13 cellular contexts compared by ENCODE assay signal in the genomic region with DNA sequence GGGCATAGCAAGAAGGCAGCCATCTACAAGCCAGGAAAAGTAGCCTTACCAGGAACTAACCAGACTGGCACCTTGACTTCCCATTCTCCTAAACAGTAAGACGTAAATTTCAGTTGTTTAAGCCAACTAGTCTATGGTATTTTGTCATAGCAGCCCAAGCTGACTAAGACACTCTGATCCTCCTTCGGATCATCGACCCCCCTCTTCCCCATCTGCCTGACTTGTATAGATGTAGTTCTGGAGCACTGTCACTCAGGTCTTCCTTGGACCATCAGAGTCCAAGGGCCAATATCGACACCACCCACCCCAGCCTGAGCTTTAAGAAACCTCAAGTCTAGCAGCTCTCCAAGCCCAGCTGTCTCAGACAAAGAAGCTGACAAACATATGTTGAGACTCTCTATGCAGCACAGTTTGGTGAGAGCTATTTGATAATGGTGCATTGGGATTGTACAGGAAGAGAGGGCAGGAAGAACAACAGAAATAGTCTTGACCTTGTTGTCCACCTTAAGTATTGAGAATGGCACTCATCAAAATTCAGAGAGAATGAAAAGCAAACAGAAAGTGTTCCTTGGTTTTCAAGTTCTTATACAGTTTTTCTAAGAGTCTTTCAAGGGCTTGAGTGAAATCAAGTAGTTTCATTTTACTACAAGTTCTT.
DNase-seq lines count a peak whose midpoint lies in the region; ATAC-seq, FAIRE-seq and TF ChIP-seq lines count a peak whose summit lies in the region.
"Had no signal": no experiment of that assay in that cellular context is flagged by ENCODE, and none has a peak within 500 bp of the region (broad histone marks: within the 10 kb centered on the region; RNA-seq: fewer than 3 reads in every experiment).

No MANE protein-coding gene starts in this region.

- DNase-seq in DMS79 (lab: John Stamatoyannopoulos, UW) (peak; percentile 9), MM.1S (no peak), lung (ENCODE audit: low spot score) (no peak), kidney (no peak), NCI-H226 (no peak), T-cell (no peak)
- DNase-seq: anterior cingulate cortex, NCI-H187, T-helper 17 cell had no signal

- no peak overlapping the region for H3K27ac Mint-ChIP-seq in T-cell
- H3K27ac Mint-ChIP-seq: stimulated activated effector memory CD8-positive, alpha-beta T cell treated with anti-CD3 and anti-CD28 coated beads, Interleukin-12 subunit alpha, Interleukin-12 subunit beta, amount 100 ng/mL, for 72 hours; T-helper 17 cell had no signal

- peak overlapping the region; percentile 16; the same call in 1 of the 2 replicates for H3K27ac ChIP-seq in MM.1S (ENCODE audit: low read length)
- H3K27ac ChIP-seq in lung (ENCODE audit: low read depth in 1 of 2, low read length in 1 of 2), result peak overlapping the region in 1 of 2 donors; percentile 29
- no peak overlapping the region for H3K27ac ChIP-seq in kidney (ENCODE audit: low read depth in 2 of 2, low read length in 2 of 2)

- no peaks in the 10 kb centered on the region for H3K36me3 ChIP-seq in MM.1S (replicated peaks; ENCODE audit: insufficient read depth, low read length)
- no peaks in the 10 kb centered on the region for H3K36me3 ChIP-seq in lung (ENCODE audit: control insufficient read depth in 2 of 2, insufficient read depth in 2 of 2, low read length in 2 of 2)
- no peaks in the 10 kb centered on the region for H3K36me3 ChIP-seq in kidney (ENCODE audit: control insufficient read depth in 1 of 2, insufficient read depth in 2 of 2, low read length in 2 of 2)

- H4K20me1 ChIP-seq in MM.1S (ENCODE audit: insufficient read depth, low read length), result no peaks in the 10 kb centered on the region

- peaks cover 18% of the 10 kb centered on the region for H3F3A ChIP-seq in MM.1S (ENCODE audit: insufficient read depth, low read length)

- ATAC-seq in GM21447 (IDR thresholded peaks at IDR 0.05; ENCODE audit: unreplicated experiment) (peak; percentile 7), lung (ENCODE audit: insufficient read depth, low FRiP score) (peak; percentile 42), T-cell (replicated peaks in 1 of 4) (no peak), HG03520 (IDR thresholded peaks at IDR 0.05; ENCODE audit: unreplicated experiment) (no peak)
- ATAC-seq: HepG2, T-helper 17 cell had no signal

- no peaks in the 10 kb centered on the region for H3K4me1 Mint-ChIP-seq in T-cell
- H3K4me1 Mint-ChIP-seq: stimulated activated effector memory CD8-positive, alpha-beta T cell treated with anti-CD3 and anti-CD28 coated beads, Interleukin-12 subunit alpha, Interleukin-12 subunit beta, amount 100 ng/mL, for 72 hours had no signal

- peak overlapping the region; percentile 38 for H3K4me2 ChIP-seq in MM.1S (ENCODE audit: low read depth, low read length)

- H3K9ac ChIP-seq in MM.1S (ENCODE audit: low read length), result no peak overlapping the region
- H3K9ac ChIP-seq in kidney (ENCODE audit: low read length in 2 of 2), result no peak overlapping the region

- no peaks in the 10 kb centered on the region for H3K9me3 ChIP-seq in MM.1S (replicated peaks; ENCODE audit: insufficient read depth, low read length)
- peaks cover 0 to 3% of the 10 kb centered on the region in 2 donors for H3K9me3 ChIP-seq in lung (ENCODE audit: control insufficient read depth in 2 of 2, insufficient read depth in 1 of 2, low read length in 1 of 2)
- no peaks in the 10 kb centered on the region for H3K9me3 ChIP-seq in kidney (ENCODE audit: control insufficient read depth in 1 of 2, low read length in 2 of 2)

- H3K4me3 ChIP-seq in MM.1S (ENCODE audit: low read length) (no peak overlapping the region), lung (no peak overlapping the region), kidney (ENCODE audit: low read length in 2 of 2) (no peak overlapping the region)

- H3K36me3 Mint-ChIP-seq in T-cell, result no peaks in the 10 kb centered on the region
- H3K36me3 Mint-ChIP-seq: stimulated activated effector memory CD8-positive, alpha-beta T cell treated with anti-CD3 and anti-CD28 coated beads, Interleukin-12 subunit alpha, Interleukin-12 subunit beta, amount 100 ng/mL, for 72 hours had no signal

- H3K27me3 Mint-ChIP-seq in T-cell, result peaks cover 0 to 6% of the 10 kb centered on the region in 2 donors

- H3K4me1 ChIP-seq in MM.1S (ENCODE audit: low read length) (peaks cover 21% of the 10 kb centered on the region), lung (ENCODE audit: control insufficient read depth in 2 of 2, insufficient read depth in 2 of 2, low read length in 2 of 2) (peaks cover 0 to 4% of the 10 kb centered on the region in 2 donors), kidney (ENCODE audit: control insufficient read depth in 1 of 2, insufficient read depth in 1 of 2, low read depth in 1 of 2, low read length in 2 of 2) (no peaks in the 10 kb centered on the region)

- H2AFZ ChIP-seq in MM.1S (ENCODE audit: low read length), result no peak overlapping the region

- H3K4me3 Mint-ChIP-seq in T-cell, result no peak overlapping the region
- H3K4me3 Mint-ChIP-seq: stimulated activated effector memory CD8-positive, alpha-beta T cell treated with anti-CD3 and anti-CD28 coated beads, Interleukin-12 subunit alpha, Interleukin-12 subunit beta, amount 100 ng/mL, for 72 hours; T-helper 17 cell had no signal

- 43 to 72% methylated on average over 4 of the region's 4 CpGs for whole genome bisulfite sequencing in lung, 2 donors

- no peaks in the 10 kb centered on the region for H3K9me2 ChIP-seq in MM.1S (replicated peaks; ENCODE audit: insufficient read depth, low read length)

- CTCF ChIA-PET in T-cell (lab: Charles Lee), result no interaction called here

- TF ChIP-seq CTCF in MM.1S (IDR thresholded peaks at IDR 0.05; ENCODE audit: low read length) (no peak), lung (IDR thresholded peaks at IDR 0.05; ENCODE audit: control extremely low read depth, extremely low read depth) (no peak), kidney (IDR thresholded peaks at IDR 0.05; ENCODE audit: borderline replicate concordance, extremely low read depth, insufficient read depth) (no peak)

- no peaks in the 10 kb centered on the region for H3K27me3 ChIP-seq in MM.1S (replicated peaks; ENCODE audit: insufficient read depth, low read length)
- no peaks in the 10 kb centered on the region for H3K27me3 ChIP-seq in lung (ENCODE audit: control insufficient read depth, insufficient read depth)

- no peaks in the 10 kb centered on the region for H3K9me3 Mint-ChIP-seq in T-cell
- H3K9me3 Mint-ChIP-seq: stimulated activated effector memory CD8-positive, alpha-beta T cell treated with anti-CD3 and anti-CD28 coated beads, Interleukin-12 subunit alpha, Interleukin-12 subunit beta, amount 100 ng/mL, for 72 hours had no signal

- H3K79me2 ChIP-seq in MM.1S (ENCODE audit: low read length), result no peaks in the 10 kb centered on the region

- intact Hi-C loops in kidney (cut with DNase I), result no loop called here

- no peak for FAIRE-seq in kidney (lab: Jason Lieb, UNC)
- FAIRE-seq: HepG2 had no signal

- POLR2A ChIA-PET in T-cell (lab: Charles Lee), result no interaction called here

Comparison
In these comparisons a context has a peak if more than half of its experiments do, and no peak if none do; other contexts are left out.
1. ATAC-seq: peak in GM21447 (single experiment) and lung (single experiment); none in T-cell (0 of 4) and HG03520 (single experiment).